Comparison of ENCODE assay signal across 12 cellular contexts in the genomic region with DNA sequence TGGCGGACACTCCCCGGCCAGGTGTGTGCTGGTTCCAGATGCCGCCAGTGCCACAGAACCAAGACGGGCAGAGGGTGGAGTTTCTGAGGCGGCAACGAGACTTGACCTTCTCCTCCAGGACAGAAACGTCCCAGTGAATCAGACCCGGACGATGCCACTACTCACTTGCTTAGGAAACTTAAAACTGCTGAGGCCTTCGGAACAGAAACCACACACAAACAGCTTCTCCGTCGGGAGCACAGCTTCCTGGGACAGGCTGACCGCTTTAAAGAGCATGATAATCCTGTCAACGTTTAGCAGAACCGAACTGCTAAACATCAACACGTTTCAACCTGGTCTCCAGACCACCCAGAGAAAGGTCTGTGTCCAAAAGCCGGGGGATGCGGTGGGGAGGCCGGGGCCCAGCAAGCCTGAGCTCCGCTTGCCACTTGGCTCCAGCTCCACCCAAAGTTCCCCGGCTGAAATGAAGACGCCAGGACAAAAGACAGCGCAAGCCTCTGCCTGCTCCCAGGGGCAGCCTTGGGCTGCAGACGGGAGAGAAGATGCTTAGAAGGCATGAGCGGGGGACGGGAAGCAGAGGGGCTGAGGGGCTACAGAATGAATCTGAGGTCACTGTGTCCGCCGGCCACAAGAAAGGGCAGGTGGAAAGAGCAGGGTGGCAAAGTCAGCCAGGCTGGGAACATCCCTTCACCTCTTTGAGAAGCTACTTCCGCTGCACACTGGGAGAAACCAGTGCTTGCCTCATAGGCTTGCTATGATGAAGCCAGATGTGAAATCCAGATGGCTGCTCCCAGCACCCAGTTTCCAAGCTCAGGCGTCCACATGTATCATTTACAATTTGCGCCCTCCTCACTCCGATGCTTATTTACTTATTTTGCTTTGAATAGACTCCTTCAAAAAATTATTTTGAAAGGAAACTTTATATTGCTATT.
DNase-seq lines count a peak whose midpoint lies in the region; ATAC-seq and TF ChIP-seq lines count a peak whose summit lies in the region.
"Had no signal": no experiment of that assay in that cellular context is flagged by ENCODE, and none has a peak within 500 bp of the region (broad histone marks: within the 10 kb centered on the region; RNA-seq: fewer than 3 reads in every experiment).

No MANE protein-coding gene starts in this region.

- H3K4me3 ChIP-seq in esophagus (ENCODE audit: low read depth in 1 of 2, low read length in 2 of 2) (peak overlapping the region; percentile 8 to 9), muscle layer of duodenum (ENCODE audit: low read depth in 1 of 2, low read length in 2 of 2) (peak overlapping the region in 1 of 2 donors; percentile 48), upper lobe of right lung (no peak overlapping the region)
- H3K4me3 ChIP-seq: thoracic aorta had no signal

- H3K36me3 ChIP-seq in esophagus (ENCODE audit: control insufficient read depth in 2 of 2, insufficient read depth in 2 of 2, low read length in 1 of 2) (no peaks in the 10 kb centered on the region), muscle layer of duodenum (ENCODE audit: control insufficient read depth in 1 of 2, insufficient read depth in 2 of 2, low read length in 2 of 2) (no peaks in the 10 kb centered on the region), upper lobe of right lung (no peaks in the 10 kb centered on the region)
- H3K36me3 ChIP-seq: thoracic aorta had no signal

- H3K27me3 ChIP-seq in esophagus (ENCODE audit: control insufficient read depth in 1 of 2, insufficient read depth in 2 of 2, low read length in 2 of 2) (no peaks in the 10 kb centered on the region), muscle layer of duodenum (ENCODE audit: low read depth, low read length) (no peaks in the 10 kb centered on the region), upper lobe of right lung (no peaks in the 10 kb centered on the region)

- WGBS in esophagus, 2 donors = 35 to 50% methylated on average over 32 of the region's 32 CpGs

- TF ChIP-seq CTCF in upper lobe of right lung (IDR thresholded peaks at IDR 0.05) = no peak

- intact Hi-C loops in upper lobe of right lung (cut with DNase I) = no loop called here

- DNase-seq in NCI-H2107 treated with DMSO at 0.1 percent for 48 hours (lab: John Stamatoyannopoulos, UW; ENCODE audit: unreplicated experiment) (peak; percentile 52), NCI-H2107 (lab: John Stamatoyannopoulos, UW) (no peak), upper lobe of right lung (no peak), UCSD-AML1 (lab: John Stamatoyannopoulos, UW; ENCODE audit: unreplicated experiment) (no peak), COLO829 (ENCODE audit: low spot score) (no peak)
- no peak for DNase-seq in activated CD4-positive, CD25-positive, alpha-beta regulatory T cell (lab: John Stamatoyannopoulos, UW)
- DNase-seq: activated CD8-positive, alpha-beta memory T cell treated with anti-CD3 and anti-CD28 coated beads, Interleukin-2, amount 50 U/mL, for 4 hours; cortex of kidney; stimulated activated CD4-positive, alpha-beta T cell treated with anti-CD3 and anti-CD28 coated beads, Interleukin-1b, Interleukin-23, amount 100 ng/mL, for 48 hours had no signal

- no peaks in the 10 kb centered on the region for H3K9me3 ChIP-seq in esophagus (ENCODE audit: control insufficient read depth in 2 of 2, insufficient read depth in 1 of 2, low read depth in 1 of 2, low read length in 1 of 2)
- H3K9me3 ChIP-seq in muscle layer of duodenum (ENCODE audit: control insufficient read depth in 1 of 2, low read length in 2 of 2) = no peaks in the 10 kb centered on the region
- H3K9me3 ChIP-seq in upper lobe of right lung = no peaks in the 10 kb centered on the region
- H3K9me3 ChIP-seq: thoracic aorta had no signal

- H3K4me1 ChIP-seq in esophagus (ENCODE audit: control insufficient read depth in 2 of 2, insufficient read depth in 2 of 2, low read length in 1 of 2) (peaks cover 2 to 15% of the 10 kb centered on the region in 2 donors), muscle layer of duodenum (ENCODE audit: control insufficient read depth in 1 of 2, insufficient read depth in 2 of 2, low read length in 2 of 2) (peaks cover 0 to 35% of the 10 kb centered on the region in 2 donors), upper lobe of right lung (peaks cover 5% of the 10 kb centered on the region)

- no peak for ATAC-seq in upper lobe of right lung

- H3K27ac ChIP-seq in esophagus (ENCODE audit: low read depth in 2 of 2, low read length in 1 of 2) (peak overlapping the region; percentile 73 to 83), muscle layer of duodenum (ENCODE audit: low read length) (peak overlapping the region; percentile 74), upper lobe of right lung (peak overlapping the region; percentile 6)
- H3K27ac ChIP-seq: thoracic aorta had no signal

Comparison
In these comparisons a context has a peak if more than half of its experiments do, and no peak if none do; other contexts are left out.
1. H3K27ac ChIP-seq: peak in every context shown above with its lines; median percentile 78 in esophagus; 74 in muscle layer of duodenum; 6 in upper lobe of right lung.